ENCODE assay signal across 11 cellular contexts in genomic region chr7:41793556-41793955, GRCh38.
"Had no signal": no experiment of that assay in that cellular context is flagged by ENCODE, and none has a peak within 500 bp of the region (broad histone marks: within the 10 kb centered on the region; RNA-seq: fewer than 3 reads in every experiment).

No MANE protein-coding gene starts in this region.

- H3K9me3 Mint-ChIP-seq: GM23338, H9, HFFc6 had no signal

- ATAC-seq: GM23338, HCT116 had no signal

- H3K27ac ChIP-seq: GM23248 had no signal

- H3K4me1 ChIP-seq: HAP-1 had no signal

- H2AFZ ChIP-seq: GM23248, GM23338 had no signal

- FAIRE-seq: H1, H54 had no signal

- H3K27ac Mint-ChIP-seq: GM23338, H9, HFFc6 had no signal

- H3K4me3 Mint-ChIP-seq: GM23338, H9, HFFc6 had no signal

- H3K4me2 ChIP-seq: GM23338 had no signal

- DNase-seq: GM23248, GOT3, H7, H9, HCEC 1CT, HFFc6 had no signal

- H3K4me3 ChIP-seq: GM23248, GM23338, HAP-1 had no signal

- H3K9ac ChIP-seq: GM23248 had no signal

- H3K9me3 ChIP-seq: HAP-1 had no signal

- H3K4me1 Mint-ChIP-seq: GM23338 had no signal

- H3K36me3 ChIP-seq: HAP-1 had no signal
